In genomic region chr14:102930753-102931579, GRCh38 we compare ENCODE assay signal across 10 cellular contexts. TPM values are rescaled to one million over a fixed set of nuclear protein-coding genes. Genes with fewer than 3 reads are reported as not detected.
DNase-seq lines count a peak whose midpoint lies in the region; ATAC-seq and TF ChIP-seq lines count a peak whose summit lies in the region.
"Had no signal": no experiment of that assay in that cellular context is flagged by ENCODE, and none has a peak within 500 bp of the region (broad histone marks: within the 10 kb centered on the region; RNA-seq: fewer than 3 reads in every experiment).

No MANE protein-coding gene starts in this region.

- no peak overlapping the region for H4K8ac ChIP-seq in mesenchymal stem cell (ENCODE audit: low read length)

- no peak overlapping the region for H2AFZ ChIP-seq in mesenchymal stem cell (ENCODE audit: low read depth, low read length)

- H3K4me3 Mint-ChIP-seq in IgD-negative memory B cell, result peak overlapping the region; percentile 34 to 73 (median 64)

- H2BK15ac ChIP-seq in mesenchymal stem cell (ENCODE audit: low read depth, poor library complexity, severe bottlenecking), result no peak overlapping the region

- no peaks in the 10 kb centered on the region for H3K9me3 ChIP-seq in BLaER1 treated with 17β-estradiol and CSF1 and Interleukin-3, amounts not matched to agents 10 nM and 100 nM (replicated peaks in 1 of 11)
- no peaks in the 10 kb centered on the region for H3K9me3 ChIP-seq in body of pancreas
- H3K9me3 ChIP-seq in mesenchymal stem cell (ENCODE audit: control insufficient read depth, low read length), result no peaks in the 10 kb centered on the region

- no peak overlapping the region for H3K23ac ChIP-seq in mesenchymal stem cell (ENCODE audit: low read length in 2 of 2)

- H3K27ac Mint-ChIP-seq in IgD-negative memory B cell, result peak overlapping the region in 2 of 3 donors; percentile 35 to 78

- no peak overlapping the region for H3K27ac ChIP-seq in BLaER1 treated with 17β-estradiol and CSF1 and Interleukin-3, amounts not matched to agents 10 nM and 100 nM
- H3K27ac ChIP-seq in body of pancreas, result no peak overlapping the region
- no peak overlapping the region for H3K27ac ChIP-seq in mesenchymal stem cell (ENCODE audit: low read length, poor library complexity, severe bottlenecking)
- H3K27ac ChIP-seq: epithelial cell of prostate, parathyroid adenoma had no signal

- H3K4me1 ChIP-seq in BLaER1 treated with 17β-estradiol and CSF1 and Interleukin-3, amounts not matched to agents 10 nM and 100 nM, result peaks cover 25 to 63% (median 50%) of the 10 kb centered on the region in 10 experiments
- peaks cover 29% of the 10 kb centered on the region for H3K4me1 ChIP-seq in body of pancreas
- H3K4me1 ChIP-seq in mesenchymal stem cell (ENCODE audit: control insufficient read depth, insufficient read depth, low read depth, low read length), result peaks cover 39% of the 10 kb centered on the region

- H3K4me3 ChIP-seq in BLaER1 treated with 17β-estradiol and CSF1 and Interleukin-3, amounts not matched to agents 10 nM and 100 nM, result no peak overlapping the region
- no peak overlapping the region for H3K4me3 ChIP-seq in body of pancreas
- no peak overlapping the region for H3K4me3 ChIP-seq in mesenchymal stem cell (ENCODE audit: insufficient read depth in 1 of 2, low read depth in 1 of 2, low read length in 2 of 2)

- peaks cover 10 to 16% (median 15%) of the 10 kb centered on the region in 3 donors for H3K4me1 Mint-ChIP-seq in IgD-negative memory B cell

- 63 to 69% methylated on average over 20 to 30 of the region's 34 CpGs for WGBS in body of pancreas, 2 donors
- 56% methylated on average over 34 of the region's 34 CpGs for WGBS in mesenchymal stem cell

- H3K14ac ChIP-seq in mesenchymal stem cell (ENCODE audit: low read length in 2 of 2), result no peak overlapping the region

- no peak overlapping the region for H2BK12ac ChIP-seq in mesenchymal stem cell (ENCODE audit: low read length in 2 of 2)

- no peak for TF ChIP-seq POLR2A in body of pancreas (IDR thresholded peaks at IDR 0.05)

- ATAC-seq in body of pancreas, result peak; percentile 27
- no peak for ATAC-seq in esophagus mucosa

- peak overlapping the region in 1 of 2 experiments; percentile 9 for H3K18ac ChIP-seq in mesenchymal stem cell (ENCODE audit: low read depth in 1 of 2, low read length in 2 of 2)

- H3K27me3 Mint-ChIP-seq in IgD-negative memory B cell, result peaks cover 2% of the 10 kb centered on the region

- peak overlapping the region in 7 of 11 experiments; percentile 96 to 99 (median 98); a peak in 11 of 22 replicates for H3K4me2 ChIP-seq in BLaER1 treated with 17β-estradiol and CSF1 and Interleukin-3, amounts not matched to agents 10 nM and 100 nM
- no peak overlapping the region for H3K4me2 ChIP-seq in mesenchymal stem cell (ENCODE audit: low read length, poor library complexity, severe bottlenecking)

- no peak overlapping the region for H2BK120ac ChIP-seq in mesenchymal stem cell (ENCODE audit: low read depth, low read length)

- peaks cover 0 to 12% (median 0%) of the 10 kb centered on the region in 11 experiments; a peak in 4 of 22 replicates for H3K36me3 ChIP-seq in BLaER1 treated with 17β-estradiol and CSF1 and Interleukin-3, amounts not matched to agents 10 nM and 100 nM
- H3K36me3 ChIP-seq in body of pancreas (replicated peaks in 1 of 2; ENCODE audit: insufficient read depth in 1 of 2, low read depth in 2 of 2) (peaks cover 0 to 4% of the 10 kb centered on the region in 2 donors), mesenchymal stem cell (ENCODE audit: control insufficient read depth in 1 of 2, insufficient read depth in 2 of 2, low read depth in 1 of 2, low read length in 2 of 2) (peaks cover 34 to 39% of the 10 kb centered on the region in 2 experiments)

- H4K20me1 ChIP-seq in BLaER1 treated with 17β-estradiol and CSF1 and Interleukin-3, amounts not matched to agents 10 nM and 100 nM, result peaks cover 0 to 33% (median 15%) of the 10 kb centered on the region in 11 experiments; a peak in 11 of 22 replicates

- no peak overlapping the region for H3K4ac ChIP-seq in mesenchymal stem cell (ENCODE audit: low read depth in 1 of 2, low read length in 2 of 2)

- peak overlapping the region; percentile 53 for H4K91ac ChIP-seq in mesenchymal stem cell (ENCODE audit: low read length)

- intact Hi-C loops in body of pancreas (cut with DNase I), result no loop called here

- no peaks in the 10 kb centered on the region for H3K9me3 Mint-ChIP-seq in IgD-negative memory B cell

- H3K79me1 ChIP-seq in mesenchymal stem cell (replicated peaks; ENCODE audit: low read length, poor library complexity, severe bottlenecking), result no peaks in the 10 kb centered on the region

- peaks cover 19 to 36% (median 23%) of the 10 kb centered on the region in 11 experiments for H3K27me3 ChIP-seq in BLaER1 treated with 17β-estradiol and CSF1 and Interleukin-3, amounts not matched to agents 10 nM and 100 nM
- H3K27me3 ChIP-seq in body of pancreas, result peaks cover 5 to 29% of the 10 kb centered on the region in 2 donors
- peaks cover 8 to 38% of the 10 kb centered on the region in 2 experiments for H3K27me3 ChIP-seq in mesenchymal stem cell (ENCODE audit: control insufficient read depth in 1 of 2, insufficient read depth in 1 of 2, low read length in 2 of 2)

- no peak overlapping the region for H2BK5ac ChIP-seq in mesenchymal stem cell (ENCODE audit: low read depth, low read length, poor library complexity, severe bottlenecking)

- H3K9ac ChIP-seq in BLaER1 treated with 17β-estradiol and CSF1 and Interleukin-3, amounts not matched to agents 10 nM and 100 nM, result no peak overlapping the region
- no peak overlapping the region for H3K9ac ChIP-seq in mesenchymal stem cell (ENCODE audit: low read length)
- H3K9ac ChIP-seq: parathyroid adenoma had no signal

- no peak for TF ChIP-seq CTCF in body of pancreas (IDR thresholded peaks at IDR 0.05)

- DNase-seq in body of pancreas, result no peak
- peak; percentile 71 for DNase-seq in mesenchymal stem cell
- no peak for DNase-seq in hepatic stellate cell (ENCODE audit: low spot score)
- no peak for DNase-seq in activated naive CD4-positive, alpha-beta T cell treated with Interleukin-2 at 50 U/mL for 16 hours
- no peak for DNase-seq in DMS153 treated with DMSO at 0.1 percent for 48 hours (lab: John Stamatoyannopoulos, UW; ENCODE audit: unreplicated experiment)

- H3K36me3 Mint-ChIP-seq in IgD-negative memory B cell, result no peaks in the 10 kb centered on the region

- H2AK5ac ChIP-seq in mesenchymal stem cell (ENCODE audit: low read length, severe bottlenecking), result no peak overlapping the region

RNA-seq across cellular contexts. Expression of gene AMN, which starts 8.5 kb away (rescaled TPM):
- 15.0 TPM for polyA plus RNA-seq in IgD-negative memory B cell
- 1 to 10 TPM in 1 of 2 donors, not detected in 1; 6.0 TPM for total RNA-seq in body of pancreas
- polyA plus RNA-seq in mesenchymal stem cell (2013, experiment 1 of 2), result 0.14 TPM
- 0.12 TPM for polyA plus RNA-seq in mesenchymal stem cell (2013, experiment 2 of 2)
- 12.4 TPM for total RNA-seq in esophagus mucosa
